ENCODE assay signal across 19 cellular contexts in genomic region chr3:178318957-178319528, GRCh38.
DNase-seq lines count a peak whose midpoint lies in the region; ATAC-seq and TF ChIP-seq lines count a peak whose summit lies in the region.
"Had no signal": no experiment of that assay in that cellular context is flagged by ENCODE, and none has a peak within 500 bp of the region (broad histone marks: within the 10 kb centered on the region; RNA-seq: fewer than 3 reads in every experiment).

No MANE protein-coding gene starts in this region.

- no peak overlapping the region for H4K8ac ChIP-seq in IMR-90 (ENCODE audit: low read depth in 2 of 2, low read length in 2 of 2)

- H3K14ac ChIP-seq in IMR-90 (replicated peaks; ENCODE audit: low read depth, low read length): no peak overlapping the region; the same call in 1 of the 2 replicates

- H3K9me2 ChIP-seq in SK-N-SH: no peaks in the 10 kb centered on the region
- H3K9me2 ChIP-seq in neural cell (ENCODE audit: insufficient read depth, low read length): no peaks in the 10 kb centered on the region

- POLR2A ChIA-PET in IMR-90 (lab: Charles Lee; ENCODE audit: unreplicated experiment): no interaction called here
- POLR2A ChIA-PET in SK-N-SH (lab: Yijun Ruan, JAX): no interaction called here

- dilution Hi-C loops in IMR-90 (cut with HindIII; ENCODE audit: low sequenced_read_pairs, unreplicated experiment): no loop called here

- no peak for TF ChIP-seq POLR2A in IMR-90 (IDR thresholded peaks at IDR 0.05; ENCODE audit: low read depth, low read length)

- no peak overlapping the region; the same call in 2 of the 3 replicates for H2BK15ac ChIP-seq in IMR-90 (ENCODE audit: low read depth, low read length)

- H2AFZ ChIP-seq in IMR-90 (replicated peaks; ENCODE audit: low read length, poor library complexity) (no peak overlapping the region), SK-N-SH (ENCODE audit: low read depth) (no peak overlapping the region), neural cell (ENCODE audit: low read depth, low read length) (no peak overlapping the region), smooth muscle cell (ENCODE audit: low read depth) (no peak overlapping the region)
- H2AFZ ChIP-seq: GM23248, PC-9 had no signal

- H3K4me1 Mint-ChIP-seq in endothelial cell (ENCODE audit: unreplicated experiment): peaks cover 21% of the 10 kb centered on the region

- no peaks in the 10 kb centered on the region for H3K36me3 Mint-ChIP-seq in endothelial cell (ENCODE audit: low read depth, unreplicated experiment)

- peak overlapping the region; percentile 57; the same call in 1 of the 2 replicates for H3K18ac ChIP-seq in IMR-90 (ENCODE audit: low read depth, low read length)

- peaks cover 1% of the 10 kb centered on the region for H3K27me3 Mint-ChIP-seq in endothelial cell (ENCODE audit: unreplicated experiment)
- H3K27me3 Mint-ChIP-seq: CD4-positive, alpha-beta T cell had no signal

- H2AK5ac ChIP-seq in IMR-90 (ENCODE audit: low read depth, low read length): no peak overlapping the region

- no peak for TF ChIP-seq CTCF in IMR-90 (conservative IDR thresholded peaks at IDR 0.05; ENCODE audit: low read depth, low read length)
- no peak for TF ChIP-seq CTCF in SK-N-SH (IDR thresholded peaks at IDR 0.05)
- no peak for TF ChIP-seq CTCF in choroid plexus epithelial cell (conservative IDR thresholded peaks at IDR 0.05; ENCODE audit: low read depth, low read length)
- TF ChIP-seq CTCF in neural cell (IDR thresholded peaks at IDR 0.05; ENCODE audit: poor library complexity, severe bottlenecking): no peak
- TF ChIP-seq CTCF in endothelial cell (IDR thresholded peaks at IDR 0.05; ENCODE audit: unreplicated experiment): no peak
- TF ChIP-seq CTCF in smooth muscle cell (IDR thresholded peaks at IDR 0.05; ENCODE audit: borderline replicate concordance, insufficient read depth, poor library complexity, severe bottlenecking): no peak

- TF ChIP-seq RAD21 in IMR-90 (IDR thresholded peaks at IDR 0.05; ENCODE audit: low read length): no peak
- no peak for TF ChIP-seq RAD21 in SK-N-SH (IDR thresholded peaks at IDR 0.05; ENCODE audit: low read length)
- TF ChIP-seq RAD21 in neural cell (conservative IDR thresholded peaks at IDR 0.05): no peak

- no peak overlapping the region for H2BK120ac ChIP-seq in IMR-90 (ENCODE audit: low read depth, low read length)

- H4K91ac ChIP-seq in IMR-90 (ENCODE audit: insufficient read depth, low read depth, low read length): no peak overlapping the region

- H4K5ac ChIP-seq in IMR-90 (ENCODE audit: low read depth, low read length): no peak overlapping the region

- no peak overlapping the region for H3K27ac Mint-ChIP-seq in endothelial cell (ENCODE audit: unreplicated experiment)
- H3K27ac Mint-ChIP-seq: CD4-positive, alpha-beta T cell had no signal

- peaks cover 4% of the 10 kb centered on the region; the same call in 1 of the 2 replicates for H3K9me1 ChIP-seq in IMR-90 (ENCODE audit: insufficient read depth, low read length)

- H3K27ac ChIP-seq in IMR-90 (ENCODE audit: insufficient read depth, low read length) (no peak overlapping the region), SK-N-SH (ENCODE audit: low read depth in 2 of 2, low read length in 1 of 2) (no peak overlapping the region; a peak in 1 of 4 replicates), neural cell (ENCODE audit: low read length) (peak overlapping the region; percentile 76), smooth muscle cell (ENCODE audit: low read depth) (no peak overlapping the region)
- H3K27ac ChIP-seq: GM23248, PC-9 had no signal

- H3K79me1 ChIP-seq in IMR-90 (ENCODE audit: low read depth in 1 of 2, low read length in 2 of 2): no peaks in the 10 kb centered on the region

- intact Hi-C loops in IMR-90 (cut with micrococcal nuclease): no loop called here

- H3K56ac ChIP-seq in IMR-90 (ENCODE audit: extremely low read depth, insufficient read depth, low read length): no peak overlapping the region

- H3K9me3 ChIP-seq in IMR-90 (ENCODE audit: control insufficient read depth, insufficient read depth, low read length) (peaks cover 2% of the 10 kb centered on the region; the same call in 1 of the 2 replicates), SK-N-SH (no peaks in the 10 kb centered on the region), neural cell (ENCODE audit: low read length) (no peaks in the 10 kb centered on the region), smooth muscle cell (replicated peaks; ENCODE audit: low read depth) (no peaks in the 10 kb centered on the region)
- H3K9me3 ChIP-seq: BE2C had no signal

- H4K20me1 ChIP-seq in IMR-90 (ENCODE audit: insufficient read depth, low read length) (no peaks in the 10 kb centered on the region), SK-N-SH (ENCODE audit: insufficient read depth) (no peaks in the 10 kb centered on the region), neural cell (ENCODE audit: insufficient read depth) (no peaks in the 10 kb centered on the region), smooth muscle cell (ENCODE audit: low read depth) (no peaks in the 10 kb centered on the region)

- H3K4me2 ChIP-seq in IMR-90 (ENCODE audit: low read depth, low read length): no peak overlapping the region
- H3K4me2 ChIP-seq in SK-N-SH: no peak overlapping the region
- H3K4me2 ChIP-seq in neural cell (ENCODE audit: low read length): no peak overlapping the region
- no peak overlapping the region for H3K4me2 ChIP-seq in smooth muscle cell
- H3K4me2 ChIP-seq: PC-9 had no signal

- WGBS in IMR-90 (ENCODE audit: extremely low coverage in 2 of 2, insufficient read length in 1 of 2), 2 experiments: no CpG with 5 or more reads among the region's 2 CpGs
- 78% methylated on average over 2 of the region's 2 CpGs for WGBS in SK-N-SH (ENCODE audit: low lambda C conversion rate)
- WGBS in smooth muscle cell (ENCODE audit: low lambda C conversion rate): 88% methylated on average over 2 of the region's 2 CpGs

- H3K4me3 ChIP-seq in IMR-90 (ENCODE audit: insufficient read depth, low read depth, low read length) (no peak overlapping the region), SK-N-SH (ENCODE audit: low read depth in 2 of 2, low read length in 1 of 2) (no peak overlapping the region), choroid plexus epithelial cell (ENCODE audit: low read depth, low read length) (no peak overlapping the region), neural cell (ENCODE audit: low read length) (peak overlapping the region; percentile 31), smooth muscle cell (no peak overlapping the region)
- H3K4me3 ChIP-seq: GM23248, PC-9 had no signal

- in situ Hi-C loops in IMR-90 (cut with MboI; ENCODE audit: low sequenced_read_pairs): no loop called here

- no peak overlapping the region for H3K23ac ChIP-seq in IMR-90 (ENCODE audit: low read depth, low read length)

- DNase-seq in IMR-90: no peak
- no peak for DNase-seq in SK-N-SH
- DNase-seq in choroid plexus epithelial cell (ENCODE audit: low read depth): peak; percentile 42
- no peak for DNase-seq in endothelial cell (ENCODE audit: low spot score)
- no peak for DNase-seq in NCI-H187 (lab: John Stamatoyannopoulos, UW)
- no peak for DNase-seq in smooth muscle cell (lab: John Stamatoyannopoulos, UW; ENCODE audit: unreplicated experiment)
- DNase-seq in COLO668 (lab: John Stamatoyannopoulos, UW; ENCODE audit: unreplicated experiment): no peak
- DNase-seq: BE2C; CD4-positive, alpha-beta T cell; DMS79 treated with DMSO at 0.1 percent for 48 hours; GM23248; KG1; NCI-H1436; NCI-H2081; NCI-H510A; NCI-H774; PC-9 had no signal

- H2BK5ac ChIP-seq in IMR-90 (ENCODE audit: low read depth, low read length, poor library complexity, severe bottlenecking): no peak overlapping the region

- no peak overlapping the region for H3K4me3 Mint-ChIP-seq in endothelial cell (ENCODE audit: unreplicated experiment)
- H3K4me3 Mint-ChIP-seq: CD4-positive, alpha-beta T cell had no signal

- H3K79me2 ChIP-seq in SK-N-SH (ENCODE audit: insufficient read depth) (no peaks in the 10 kb centered on the region), neural cell (replicated peaks; ENCODE audit: insufficient read depth, low read length) (no peaks in the 10 kb centered on the region), smooth muscle cell (ENCODE audit: low read depth) (no peaks in the 10 kb centered on the region)

- H3K9ac ChIP-seq in IMR-90 (ENCODE audit: low read depth, low read length) (no peak overlapping the region), SK-N-SH (no peak overlapping the region), neural cell (ENCODE audit: low read length) (peak overlapping the region; percentile 11), smooth muscle cell (ENCODE audit: low read depth) (no peak overlapping the region)
- H3K9ac ChIP-seq: GM23248 had no signal

- no peak for ATAC-seq in IMR-90 (ENCODE audit: low read depth)
- ATAC-seq: HCT116 had no signal

- H3K4ac ChIP-seq in IMR-90 (ENCODE audit: low read depth, low read length): no peak overlapping the region

- BruUV-seq in IMR-90 (replicated peaks; lab: Mats Ljungman, UMichigan): no TSS peak

- CTCF ChIA-PET in IMR-90 (lab: Yijun Ruan, JAX) (no interaction called here), SK-N-SH (lab: Yijun Ruan, JAX) (interaction anchor here (0.6 to 1.0 kb wide), 3 partner anchors 17 to 1268 kb away, joined by 3 read pairs; no protein-coding TSS in a partner anchor)

- no peaks in the 10 kb centered on the region for H3K9me3 Mint-ChIP-seq in endothelial cell (ENCODE audit: unreplicated experiment)
- H3K9me3 Mint-ChIP-seq: CD4-positive, alpha-beta T cell had no signal

- H3K36me3 ChIP-seq in IMR-90 (ENCODE audit: control insufficient read depth, insufficient read depth, low read length): no peaks in the 10 kb centered on the region
- H3K36me3 ChIP-seq in SK-N-SH (replicated peaks in 1 of 2; ENCODE audit: control insufficient read depth in 1 of 2, insufficient read depth in 2 of 2, low read length in 1 of 2): no peaks in the 10 kb centered on the region
- no peaks in the 10 kb centered on the region for H3K36me3 ChIP-seq in neural cell (ENCODE audit: insufficient read depth, low read length)
- H3K36me3 ChIP-seq in smooth muscle cell (ENCODE audit: low read depth): no peaks in the 10 kb centered on the region
- H3K36me3 ChIP-seq: BE2C had no signal

- peak overlapping the region; percentile 33; the same call in 1 of the 2 replicates for H2BK20ac ChIP-seq in IMR-90 (ENCODE audit: low read depth, low read length)

- TF ChIP-seq EP300 in SK-N-SH (IDR thresholded peaks at IDR 0.05; ENCODE audit: borderline replicate concordance in 1 of 2, low read depth in 1 of 2, low read length in 1 of 2) (peak in 1 of 2 experiments; percentile 19; a peak in 1 of 4 replicates), neural cell (conservative IDR thresholded peaks at IDR 0.05; ENCODE audit: poor library complexity, severe bottlenecking) (no peak)

- no peaks in the 10 kb centered on the region for H3K27me3 ChIP-seq in IMR-90 (ENCODE audit: control insufficient read depth, insufficient read depth, low read length)
- no peaks in the 10 kb centered on the region for H3K27me3 ChIP-seq in SK-N-SH (ENCODE audit: insufficient read depth)
- no peaks in the 10 kb centered on the region for H3K27me3 ChIP-seq in neural cell (ENCODE audit: insufficient read depth, low read depth, low read length)
- H3K27me3 ChIP-seq in smooth muscle cell (ENCODE audit: low read depth): no peaks in the 10 kb centered on the region
- H3K27me3 ChIP-seq: BE2C had no signal

- no peak overlapping the region for H2AK9ac ChIP-seq in IMR-90 (replicated peaks; ENCODE audit: low read depth, low read length, poor library complexity)

- peaks cover 10% of the 10 kb centered on the region for H3K4me1 ChIP-seq in IMR-90 (ENCODE audit: control insufficient read depth, insufficient read depth, low read length)
- peaks cover 13 to 17% of the 10 kb centered on the region in 2 experiments; a peak in 3 of 4 replicates for H3K4me1 ChIP-seq in SK-N-SH (ENCODE audit: control insufficient read depth in 1 of 2, insufficient read depth in 2 of 2, low read depth in 1 of 2, low read length in 1 of 2)
- no peaks in the 10 kb centered on the region for H3K4me1 ChIP-seq in smooth muscle cell (ENCODE audit: low read depth)

- H3F3A ChIP-seq in SK-N-SH (replicated peaks; ENCODE audit: insufficient read depth) (no peaks in the 10 kb centered on the region), neural cell (ENCODE audit: insufficient read depth, low read length, poor library complexity, severe bottlenecking) (peaks cover 7% of the 10 kb centered on the region), smooth muscle cell (ENCODE audit: low read depth) (no peaks in the 10 kb centered on the region)
